20 cellular contexts compared by ENCODE assay signal in genomic region chr6:131101911-131102680, GRCh38. TPM values are rescaled to one million over a fixed set of nuclear protein-coding genes. Genes with fewer than 3 reads are reported as not detected.
A peak's percentile ranks its signal among the peaks of the same experiment; 100 is the strongest.
DNase-seq lines count a peak whose midpoint lies in the region; FAIRE-seq and TF ChIP-seq lines count a peak whose summit lies in the region.
"Had no signal": no experiment of that assay in that cellular context is flagged by ENCODE, and none has a peak within 500 bp of the region (broad histone marks: within the 10 kb centered on the region; RNA-seq: fewer than 3 reads in every experiment).

No MANE protein-coding gene starts in this region.

- no peaks in the 10 kb centered on the region for H4K20me1 ChIP-seq in astrocyte (ENCODE audit: insufficient read depth, low read length)

- H3K9me3 ChIP-seq in astrocyte (ENCODE audit: insufficient read depth, low read depth, low read length) (no peaks in the 10 kb centered on the region), suprapubic skin (no peaks in the 10 kb centered on the region), left ventricle myocardium inferior (replicated peaks) (peaks cover 9% of the 10 kb centered on the region)
- H3K9me3 ChIP-seq: neutrophil, sigmoid colon had no signal

- no peaks in the 10 kb centered on the region for H3K36me3 Mint-ChIP-seq in astrocyte (ENCODE audit: low read depth, unreplicated experiment)
- H3K36me3 Mint-ChIP-seq: CD8-positive, alpha-beta memory T cell had no signal

- H3K9me3 Mint-ChIP-seq in astrocyte (ENCODE audit: unreplicated experiment): peaks cover 3% of the 10 kb centered on the region
- H3K9me3 Mint-ChIP-seq: CD8-positive, alpha-beta memory T cell; T-helper 1 cell treated with Interleukin-12 subunit alpha and Interleukin-12 subunit beta and Interleukin-4 antibody, amounts not matched to agents 30 μg/mL and 1 μg/mL, for 36 hours had no signal

- H3K27me3 ChIP-seq in ACC112 (ENCODE audit: insufficient read depth, low read length) (no peaks in the 10 kb centered on the region), astrocyte (ENCODE audit: insufficient read depth, low read length) (no peaks in the 10 kb centered on the region), suprapubic skin (no peaks in the 10 kb centered on the region), left ventricle myocardium inferior (ENCODE audit: low read depth) (no peaks in the 10 kb centered on the region)
- H3K27me3 ChIP-seq: neutrophil, sigmoid colon had no signal

- H3K27ac Mint-ChIP-seq in astrocyte (ENCODE audit: unreplicated experiment): no peak overlapping the region
- H3K27ac Mint-ChIP-seq: activated CD8-positive, alpha-beta T cell treated with anti-CD3 and anti-CD28 coated beads, Interleukin-2, amount 10 ng/mL, durations not matched to agents 7 days and 5 days; activated naive CD8-positive, alpha-beta T cell; CD8-positive, alpha-beta memory T cell; T-helper 1 cell treated with Interleukin-12 subunit alpha and Interleukin-12 subunit beta and Interleukin-4 antibody, amounts not matched to agents 30 μg/mL and 1 μg/mL, for 36 hours had no signal

- H3K4me3 Mint-ChIP-seq in astrocyte (ENCODE audit: unreplicated experiment): no peak overlapping the region
- H3K4me3 Mint-ChIP-seq: activated CD8-positive, alpha-beta T cell treated with anti-CD3 and anti-CD28 coated beads, Interleukin-2, amount 10 ng/mL, durations not matched to agents 7 days and 5 days; activated naive CD8-positive, alpha-beta T cell; CD8-positive, alpha-beta memory T cell; T-helper 1 cell treated with Interleukin-12 subunit alpha and Interleukin-12 subunit beta and Interleukin-4 antibody, amounts not matched to agents 30 μg/mL and 1 μg/mL, for 36 hours had no signal

- no peak for TF ChIP-seq POLR2A in suprapubic skin (IDR thresholded peaks at IDR 0.05)

- H3K79me2 ChIP-seq in ACC112 (ENCODE audit: control insufficient read depth, insufficient read depth, low read length, unreplicated experiment): no peaks in the 10 kb centered on the region
- H3K79me2 ChIP-seq in astrocyte (ENCODE audit: insufficient read depth, low read length): no peaks in the 10 kb centered on the region

- peaks cover 20% of the 10 kb centered on the region for H3K4me1 ChIP-seq in ACC112 (ENCODE audit: control insufficient read depth, insufficient read depth, low read length, unreplicated experiment)
- peaks cover 23% of the 10 kb centered on the region for H3K4me1 ChIP-seq in astrocyte (ENCODE audit: insufficient read depth, low read length)
- H3K4me1 ChIP-seq in suprapubic skin: no peaks in the 10 kb centered on the region
- H3K4me1 ChIP-seq in left ventricle myocardium inferior: no peaks in the 10 kb centered on the region
- H3K4me1 ChIP-seq: sigmoid colon had no signal

- intact Hi-C loops in left ventricle myocardium inferior (cut with micrococcal nuclease): no loop called here

- H2AFZ ChIP-seq in ACC112 (ENCODE audit: low read length, unreplicated experiment) (no peak overlapping the region), astrocyte (ENCODE audit: low read depth, low read length) (no peak overlapping the region)

- FAIRE-seq in HTR-8/SVneo (lab: Jason Lieb, UNC) (peak; percentile 64), astrocyte (lab: Jason Lieb, UNC) (peak; percentile 17)
- FAIRE-seq: kidney had no signal

- peak overlapping the region; percentile 52 for H3K4me2 ChIP-seq in astrocyte (ENCODE audit: low read length)

- peaks cover 4% of the 10 kb centered on the region for H3K4me1 Mint-ChIP-seq in astrocyte (ENCODE audit: low read depth, unreplicated experiment)
- H3K4me1 Mint-ChIP-seq: CD8-positive, alpha-beta memory T cell had no signal

- H3K36me3 ChIP-seq in ACC112 (ENCODE audit: insufficient read depth, low read length) (no peaks in the 10 kb centered on the region), astrocyte (ENCODE audit: insufficient read depth, low read length) (no peaks in the 10 kb centered on the region), suprapubic skin (no peaks in the 10 kb centered on the region), left ventricle myocardium inferior (no peaks in the 10 kb centered on the region)
- H3K36me3 ChIP-seq: neutrophil, sigmoid colon had no signal

- TF ChIP-seq EP300 in suprapubic skin (IDR thresholded peaks at IDR 0.05): no peak

- TF ChIP-seq CTCF in astrocyte (IDR thresholded peaks at IDR 0.05; ENCODE audit: insufficient read depth, low read depth, low read length): no peak
- TF ChIP-seq CTCF in suprapubic skin (IDR thresholded peaks at IDR 0.05): no peak
- no peak for TF ChIP-seq CTCF in left ventricle myocardium inferior (IDR thresholded peaks at IDR 0.05; ENCODE audit: borderline replicate concordance)

- 66% methylated on average over 5 of the region's 5 CpGs for WGBS in suprapubic skin

- H3K27ac ChIP-seq in ACC112 (ENCODE audit: low read depth, low read length): 0 out of 2 replicates have a peak overlapping the region, but pooled peaks have one; percentile 2
- H3K27ac ChIP-seq in astrocyte (ENCODE audit: low read depth, low read length): peak overlapping the region; percentile 66
- H3K27ac ChIP-seq in suprapubic skin: no peak overlapping the region
- H3K27ac ChIP-seq in left ventricle myocardium inferior (replicated peaks): no peak overlapping the region
- H3K27ac ChIP-seq: neutrophil, sigmoid colon had no signal

- H3K4me3 ChIP-seq in ACC112 (ENCODE audit: low read depth, low read length): peak overlapping the region; percentile 10; the same call in 1 of the 2 replicates
- H3K4me3 ChIP-seq in astrocyte (ENCODE audit: insufficient read depth, low read depth, low read length): no peak overlapping the region
- H3K4me3 ChIP-seq in suprapubic skin: no peak overlapping the region
- H3K4me3 ChIP-seq in left ventricle myocardium inferior: no peak overlapping the region
- H3K4me3 ChIP-seq: sigmoid colon had no signal

- H3K27me3 Mint-ChIP-seq in astrocyte (ENCODE audit: low read depth, unreplicated experiment): no peaks in the 10 kb centered on the region
- H3K27me3 Mint-ChIP-seq: activated naive CD8-positive, alpha-beta T cell had no signal

- peak overlapping the region; percentile 34 for H3K9ac ChIP-seq in astrocyte (ENCODE audit: low read length)

- DNase-seq in HTR-8/SVneo (ENCODE audit: insufficient read length, low spot score) (no peak), astrocyte (ENCODE audit: low read depth) (peak; percentile 74), kidney glomerular epithelial cell (lab: John Stamatoyannopoulos, UW) (peak; percentile 77), activated T-cell treated with anti-CD3 and anti-CD28 coated beads for 4 hours (no peak), suprapubic skin (ENCODE audit: low spot score in 2 of 2) (no peak), left ventricle myocardium inferior (no peak), T-helper 1 cell (no peak)
- DNase-seq: activated CD8-positive, alpha-beta T cell treated with anti-CD3 and anti-CD28 coated beads, Interleukin-2, amount 10 ng/mL, durations not matched to agents 7 days and 5 days; caudate nucleus; CD8-positive, alpha-beta memory T cell; effector CD8-positive, alpha-beta T cell; kidney; NCI-H1417; NCI-H82; sigmoid colon; stimulated activated CD4-positive, alpha-beta T cell treated with anti-CD3 and anti-CD28 coated beads, Interleukin-2, amount 100 ng/mL, for 48 hours had no signal

RNA-seq across cellular contexts. Expression of gene AKAP7, which starts 33.2 kb away (rescaled TPM):
- total RNA-seq in astrocyte (4.6 and 4.9 TPM in 2 replicates), suprapubic skin (10 to 100 TPM in 1 of 4 donors, 1 to 10 TPM in 3; 3.0 to 12.4 (median 3.4) TPM), left ventricle myocardium inferior (10.9 TPM)

RNA-seq across cellular contexts. Expression of gene EPB41L2, which starts 39.1 kb away (rescaled TPM):
- total RNA-seq in astrocyte (120 and 136 TPM in 2 replicates), suprapubic skin (10 to 100 TPM; 11.4 to 26.8 (median 15.4) TPM), left ventricle myocardium inferior (70.8 TPM)

Comparison
In these comparisons a context has a peak if more than half of its experiments do, and no peak if none do; other contexts are left out.
1. H3K27ac ChIP-seq: peak in ACC112 (single experiment) and astrocyte (single experiment); none in suprapubic skin (single experiment) and left ventricle myocardium inferior (single experiment).
2. DNase-seq: peak in astrocyte (single experiment) and kidney glomerular epithelial cell (single experiment); none in HTR-8/SVneo (single experiment), activated T-cell treated with anti-CD3 and anti-CD28 coated beads for 4 hours (single experiment), suprapubic skin (0 of 2), left ventricle myocardium inferior (single experiment) and T-helper 1 cell (0 of 5).